Comparison of ENCODE assay signal across 37 cellular contexts in genomic region chrX:51643377-51643776, GRCh38. TPM values are rescaled to one million over a fixed set of nuclear protein-coding genes. Genes with fewer than 3 reads are reported as not detected.
"Had no signal": no experiment of that assay in that cellular context is flagged by ENCODE, and none has a peak within 500 bp of the region (broad histone marks: within the 10 kb centered on the region; RNA-seq: fewer than 3 reads in every experiment).

No MANE protein-coding gene starts in this region.

- H3K36me3 ChIP-seq: adrenal gland, ascending aorta, brain microvascular endothelial cell, breast epithelium had no signal

- H3K4me1 ChIP-seq: adrenal gland, ascending aorta, body of pancreas, breast epithelium had no signal

- FAIRE-seq: TTC549 had no signal

- H3K9me3 Mint-ChIP-seq: activated B cell treated with CpG ODN at 0.5 μM for 24 hours; activated CD4-positive, alpha-beta memory T cell treated with anti-CD3 and anti-CD28 coated beads for 36 hours; activated CD4-positive, alpha-beta T cell treated with anti-CD3 and anti-CD28 coated beads, Interleukin-2, amount 10 ng/mL, durations not matched to agents 24 days and 14 days; activated CD8-positive, alpha-beta T cell treated with anti-CD3 and anti-CD28 coated beads for 36 hours; activated naive CD4-positive, alpha-beta T cell treated with anti-CD3 and anti-CD28 coated beads for 36 hours; activated naive CD4-positive, alpha-beta T cell treated with anti-CD3 and anti-CD28 coated beads, Interleukin-2, amount 50 U/mL, for 72 hours; activated naive CD8-positive, alpha-beta T cell treated with anti-CD3 and anti-CD28 coated beads for 36 hours; activated T-cell treated with anti-CD3 and anti-CD28 coated beads, Interleukin-2, amount 50 U/mL, for 4 hours; activated T-cell treated with anti-CD3 and anti-CD28 coated beads, Interleukin-2, amount 50 U/mL, for 72 hours; activated T-helper 1 cell treated with anti-CD3 and anti-CD28 coated beads, Interleukin-12 subunit alpha, Interleukin-12 subunit beta, Interleukin-2, Interleukin-4 antibody, amounts not matched to agents 30 ng/mL and 10 ng/mL and 1 ng/mL, durations not matched to agents 14 hours and 24 hours and 36 hours; activated T-helper 17 cell treated with anti-CD3 and anti-CD28 coated beads, Interleukin-2, amount 50 U/mL, for 72 hours; T-helper 1 cell treated with Interleukin-12 subunit alpha and Interleukin-12 subunit beta and Interleukin-4 antibody, amounts not matched to agents 30 μg/mL and 1 μg/mL, for 36 hours; T-helper 2 cell treated with Interferon-gamma antibody and Interleukin-4, amounts not matched to agents 5 μg/mL and 100 μg/mL, for 36 hours had no signal

- H3K4me3 Mint-ChIP-seq: activated B cell treated with CpG ODN at 0.5 μM for 24 hours; activated CD4-positive, alpha-beta memory T cell treated with anti-CD3 and anti-CD28 coated beads for 36 hours; activated CD4-positive, alpha-beta T cell treated with anti-CD3 and anti-CD28 coated beads, Interleukin-2, amount 10 ng/mL, durations not matched to agents 24 days and 14 days; activated CD8-positive, alpha-beta T cell treated with anti-CD3 and anti-CD28 coated beads for 36 hours; activated naive CD4-positive, alpha-beta T cell treated with anti-CD3 and anti-CD28 coated beads for 36 hours; activated naive CD8-positive, alpha-beta T cell treated with anti-CD3 and anti-CD28 coated beads for 36 hours; activated T-cell treated with anti-CD3 and anti-CD28 coated beads, Interleukin-2, amount 50 U/mL, for 4 hours; activated T-cell treated with anti-CD3 and anti-CD28 coated beads, Interleukin-2, amount 50 U/mL, for 72 hours; activated T-helper 1 cell treated with anti-CD3 and anti-CD28 coated beads, Interleukin-12 subunit alpha, Interleukin-12 subunit beta, Interleukin-2, Interleukin-4 antibody, amounts not matched to agents 30 ng/mL and 10 ng/mL and 1 ng/mL, durations not matched to agents 14 hours and 24 hours and 36 hours; activated T-helper 17 cell treated with anti-CD3 and anti-CD28 coated beads, Interleukin-2, amount 50 U/mL, for 72 hours; T-helper 1 cell treated with Interleukin-12 subunit alpha and Interleukin-12 subunit beta and Interleukin-4 antibody, amounts not matched to agents 30 μg/mL and 1 μg/mL, for 36 hours; T-helper 2 cell treated with Interferon-gamma antibody and Interleukin-4, amounts not matched to agents 5 μg/mL and 100 μg/mL, for 36 hours had no signal

- H3K4me1 Mint-ChIP-seq: activated B cell treated with CpG ODN at 0.5 μM for 24 hours; activated CD4-positive, alpha-beta T cell treated with anti-CD3 and anti-CD28 coated beads, Interleukin-2, amount 10 ng/mL, durations not matched to agents 24 days and 14 days; activated naive CD8-positive, alpha-beta T cell treated with anti-CD3 and anti-CD28 coated beads for 36 hours; activated T-helper 17 cell treated with anti-CD3 and anti-CD28 coated beads, Interleukin-2, amount 50 U/mL, for 72 hours had no signal

- H3K27ac Mint-ChIP-seq: activated B cell treated with CpG ODN at 0.5 μM for 24 hours; activated CD4-positive, alpha-beta memory T cell treated with anti-CD3 and anti-CD28 coated beads for 36 hours; activated CD4-positive, alpha-beta T cell treated with anti-CD3 and anti-CD28 coated beads, Interleukin-2, amount 10 ng/mL, durations not matched to agents 24 days and 14 days; activated CD8-positive, alpha-beta T cell treated with anti-CD3 and anti-CD28 coated beads for 36 hours; activated naive CD4-positive, alpha-beta T cell treated with anti-CD3 and anti-CD28 coated beads for 36 hours; activated naive CD4-positive, alpha-beta T cell treated with anti-CD3 and anti-CD28 coated beads, Interleukin-2, amount 50 U/mL, for 72 hours; activated naive CD8-positive, alpha-beta T cell treated with anti-CD3 and anti-CD28 coated beads for 36 hours; activated T-cell treated with anti-CD3 and anti-CD28 coated beads, Interleukin-2, amount 50 U/mL, for 72 hours; activated T-helper 1 cell treated with anti-CD3 and anti-CD28 coated beads, Interleukin-12 subunit alpha, Interleukin-12 subunit beta, Interleukin-2, Interleukin-4 antibody, amounts not matched to agents 30 ng/mL and 10 ng/mL and 1 ng/mL, durations not matched to agents 14 hours and 24 hours and 36 hours; activated T-helper 17 cell treated with anti-CD3 and anti-CD28 coated beads, Interleukin-2, amount 50 U/mL, for 72 hours; T-helper 1 cell treated with Interleukin-12 subunit alpha and Interleukin-12 subunit beta and Interleukin-4 antibody, amounts not matched to agents 30 μg/mL and 1 μg/mL, for 36 hours; T-helper 2 cell treated with Interferon-gamma antibody and Interleukin-4, amounts not matched to agents 5 μg/mL and 100 μg/mL, for 36 hours had no signal

- H3K36me3 Mint-ChIP-seq: activated CD4-positive, alpha-beta memory T cell treated with anti-CD3 and anti-CD28 coated beads for 36 hours; activated naive CD4-positive, alpha-beta T cell treated with anti-CD3 and anti-CD28 coated beads, Interleukin-2, amount 50 U/mL, for 72 hours; activated naive CD8-positive, alpha-beta T cell treated with anti-CD3 and anti-CD28 coated beads for 36 hours had no signal

- H3K4me3 ChIP-seq: adrenal gland, ascending aorta, body of pancreas, breast epithelium had no signal

- H3K9me3 ChIP-seq: adrenal gland, ascending aorta, body of pancreas, breast epithelium had no signal

- ATAC-seq: activated CD8-positive, alpha-beta T cell treated with anti-CD3 and anti-CD28 coated beads for 36 hours; activated naive CD4-positive, alpha-beta T cell treated with anti-CD3 and anti-CD28 coated beads, Interleukin-2, amount 50 U/mL, for 72 hours; activated T-cell treated with anti-CD3 and anti-CD28 coated beads, Interleukin-2, amount 50 U/mL, for 4 hours; activated T-cell treated with anti-CD3 and anti-CD28 coated beads, Interleukin-2, amount 50 U/mL, for 72 hours; activated T-helper 17 cell treated with anti-CD3 and anti-CD28 coated beads, Interleukin-2, amount 50 U/mL, for 72 hours; body of pancreas had no signal

- DNase-seq: activated B cell treated with CpG ODN at 0.5 μM for 24 hours; activated CD4-positive, alpha-beta memory T cell treated with anti-CD3 and anti-CD28 coated beads for 36 hours; activated CD4-positive, alpha-beta T cell treated with anti-CD3 and anti-CD28 coated beads for 4 hours; activated CD4-positive, alpha-beta T cell treated with anti-CD3 and anti-CD28 coated beads, Interleukin-2, amount 10 ng/mL, durations not matched to agents 24 days and 14 days; activated CD4-positive, alpha-beta T cell treated with anti-CD3 and anti-CD28 coated beads, Interleukin-2, amount 50 U/mL, for 1 hour; activated CD4-positive, alpha-beta T cell treated with anti-CD3 and anti-CD28 coated beads, Interleukin-2, amount 50 U/mL, for 4 hours; activated CD4-positive, CD25-positive, alpha-beta regulatory T cell treated with anti-CD3 and anti-CD28 coated beads, Interleukin-2, amount 50 U/mL, for 72 hours; activated CD8-positive, alpha-beta memory T cell treated with anti-CD3 and anti-CD28 coated beads, Interleukin-2, amount 50 U/mL, for 4 hours; activated CD8-positive, alpha-beta T cell treated with anti-CD3 and anti-CD28 coated beads for 36 hours; activated effector memory CD4-positive, alpha-beta T cell treated with anti-CD3 and anti-CD28 coated beads, Interleukin-2, amount 50 U/mL, for 16 hours; activated gamma-delta T cell treated with Interleukin-2 at 50 U/mL for 16 hours; activated naive CD4-positive, alpha-beta T cell; activated naive CD4-positive, alpha-beta T cell treated with anti-CD3 and anti-CD28 coated beads for 36 hours; activated naive CD4-positive, alpha-beta T cell treated with anti-CD3 and anti-CD28 coated beads, Interleukin-2, amount 50 U/mL, for 16 hours; activated naive CD8-positive, alpha-beta T cell treated with anti-CD3 and anti-CD28 coated beads for 36 hours; activated T-cell treated with anti-CD3 and anti-CD28 coated beads for 4 hours; activated T-cell treated with anti-CD3 and anti-CD28 coated beads, Interleukin-2, amount 50 U/mL, for 1 hour; activated T-cell treated with anti-CD3 and anti-CD28 coated beads, Interleukin-2, amount 50 U/mL, for 4 hours; activated T-cell treated with anti-CD3 and anti-CD28 coated beads, Interleukin-2, amount 50 U/mL, for 72 hours; adrenal gland; amniotic stem cell; body of pancreas; brain microvascular endothelial cell; central memory CD4-positive, alpha-beta T cell; T-helper 2 cell; T-helper 9 cell had no signal

- H3K27me3 ChIP-seq: ascending aorta, body of pancreas, brain microvascular endothelial cell had no signal

- H3K27ac ChIP-seq: adrenal gland, ascending aorta, body of pancreas, brain microvascular endothelial cell, breast epithelium, VCaP had no signal

RNA-seq across cellular contexts. Expression of gene CENPVL3, which starts 24.7 kb away (rescaled TPM):
- total RNA-seq: activated B cell treated with CpG ODN at 0.5 μM for 24 hours; activated CD4-positive, alpha-beta T cell treated with anti-CD3 and anti-CD28 coated beads, Interleukin-2, amount 10 ng/mL, durations not matched to agents 24 days and 14 days; activated naive CD4-positive, alpha-beta T cell treated with anti-CD3 and anti-CD28 coated beads, Interleukin-2, amount 50 U/mL, for 72 hours; activated T-helper 1 cell treated with anti-CD3 and anti-CD28 coated beads, Interleukin-12 subunit alpha, Interleukin-12 subunit beta, Interleukin-2, Interleukin-4 antibody, amounts not matched to agents 30 ng/mL and 10 ng/mL and 1 ng/mL, durations not matched to agents 14 hours and 24 hours and 36 hours; activated T-helper 17 cell treated with anti-CD3 and anti-CD28 coated beads, Interleukin-2, amount 50 U/mL, for 72 hours; ascending aorta; body of pancreas; breast epithelium; cardiac septum had no signal

RNA-seq across cellular contexts. Expression of gene CENPVL2, which starts 39.3 kb away (rescaled TPM):
- total RNA-seq: activated B cell treated with CpG ODN at 0.5 μM for 24 hours; activated CD4-positive, alpha-beta memory T cell treated with anti-CD3 and anti-CD28 coated beads for 36 hours; activated CD4-positive, alpha-beta T cell treated with anti-CD3 and anti-CD28 coated beads, Interleukin-2, amount 10 ng/mL, durations not matched to agents 24 days and 14 days; activated CD8-positive, alpha-beta memory T cell treated with anti-CD3 and anti-CD28 coated beads for 36 hours; activated CD8-positive, alpha-beta T cell treated with anti-CD3 and anti-CD28 coated beads for 36 hours; activated naive CD4-positive, alpha-beta T cell treated with anti-CD3 and anti-CD28 coated beads for 36 hours; activated naive CD4-positive, alpha-beta T cell treated with anti-CD3 and anti-CD28 coated beads, Interleukin-2, amount 50 U/mL, for 72 hours; activated T-cell treated with anti-CD3 and anti-CD28 coated beads, Interleukin-2, amount 50 U/mL, for 4 hours; activated T-cell treated with anti-CD3 and anti-CD28 coated beads, Interleukin-2, amount 50 U/mL, for 72 hours; activated T-helper 1 cell treated with anti-CD3 and anti-CD28 coated beads, Interleukin-12 subunit alpha, Interleukin-12 subunit beta, Interleukin-2, Interleukin-4 antibody, amounts not matched to agents 30 ng/mL and 10 ng/mL and 1 ng/mL, durations not matched to agents 14 hours and 24 hours and 36 hours; activated T-helper 17 cell treated with anti-CD3 and anti-CD28 coated beads, Interleukin-2, amount 50 U/mL, for 72 hours; adrenal gland; ascending aorta; body of pancreas; breast epithelium; cardiac septum had no signal
- polyA plus RNA-seq: adrenal gland had no signal
